In the genomic region with DNA sequence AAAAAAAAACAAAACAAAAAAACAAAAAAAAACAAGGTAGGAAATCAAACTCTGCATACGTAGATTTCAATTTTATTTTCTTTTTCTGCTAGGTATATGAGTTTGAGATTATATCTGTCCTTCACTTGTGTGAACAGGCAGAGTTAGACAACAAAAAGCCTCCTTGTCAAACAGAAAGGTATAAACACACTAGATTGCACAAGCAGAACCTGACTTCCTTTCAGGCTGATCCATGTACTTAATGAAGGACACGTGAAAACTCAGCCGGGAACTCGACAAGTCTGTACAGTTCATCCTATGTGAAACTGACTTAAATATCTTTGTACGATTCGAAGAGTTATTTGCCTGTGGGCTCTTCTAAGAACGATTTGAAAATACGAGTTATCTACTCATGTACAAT, we compare ENCODE assay signal across 25 cellular contexts.
DNase-seq lines count a peak whose midpoint lies in the region; FAIRE-seq and TF ChIP-seq lines count a peak whose summit lies in the region.
"Had no signal": no experiment of that assay in that cellular context is flagged by ENCODE, and none has a peak within 500 bp of the region (broad histone marks: within the 10 kb centered on the region; RNA-seq: fewer than 3 reads in every experiment).

No MANE protein-coding gene starts in this region.

- no peak for FAIRE-seq in urothelium cell line (lab: Jason Lieb, UNC)
- FAIRE-seq: D721Med, GM19239, TTC549 had no signal

- DNase-seq in SK-MEL-5 (ENCODE audit: low read depth, low spot score) (peak; percentile 41), epithelial cell of prostate (ENCODE audit: low read depth, low spot score) (peak; percentile 89), mesenchymal stem cell (no peak), urothelium cell line (ENCODE audit: low spot score) (no peak), neuronal stem cell (ENCODE audit: low spot score) (no peak), tibial artery (no peak)
- no peak for DNase-seq in activated CD4-positive, alpha-beta T cell treated with anti-CD3 and anti-CD28 coated beads, Interleukin-2, amount 50 U/mL, for 1 hour
- DNase-seq: 8988T; activated CD4-positive, alpha-beta T cell treated with anti-CD3 and anti-CD28 coated beads for 1 hour; CD4-positive, CD25-positive, alpha-beta regulatory T cell; cortex of kidney; heart left ventricle; left cardiac atrium; naive B cell; NCI-H1436; NCI-H446 treated with DMSO at 0.1 percent for 48 hours; stimulated activated CD4-positive, alpha-beta T cell treated with anti-CD3 and anti-CD28 coated beads, Interleukin-15, amount 100 ng/mL, for 24 hours; stimulated activated naive CD8-positive, alpha-beta T cell treated with anti-CD3 and anti-CD28 coated beads, Interleukin-15, Interleukin-2, amounts not matched to agents 100 U/mL and 50 U/mL, for 24 hours; T-cell had no signal

- 98% methylated on average over 5 of the region's 8 CpGs for WGBS in mesenchymal stem cell
- WGBS in neuronal stem cell (ENCODE audit: extremely low coverage in 2 of 2, insufficient read length in 2 of 2, insufficient replicate concordance in 1 of 2), 2 donors: no CpG with 5 or more reads among the region's 8 CpGs

- H3K4me3 ChIP-seq in mesenchymal stem cell (ENCODE audit: insufficient read depth in 1 of 2, low read depth in 1 of 2, low read length in 2 of 2): no peak overlapping the region
- H3K4me3 ChIP-seq in neuronal stem cell (ENCODE audit: low read length in 2 of 2): no peak overlapping the region
- H3K4me3 ChIP-seq in tibial artery: no peak overlapping the region
- H3K4me3 ChIP-seq: HAP-1, heart left ventricle, right atrium auricular region had no signal

- intact Hi-C loops in tibial artery (cut with DNase I; ENCODE audit: low total_unique reads): no loop called here

- no peaks in the 10 kb centered on the region for H3K4me1 ChIP-seq in mesenchymal stem cell (ENCODE audit: control insufficient read depth, insufficient read depth, low read depth, low read length)
- no peaks in the 10 kb centered on the region for H3K4me1 ChIP-seq in neuronal stem cell (ENCODE audit: control insufficient read depth in 2 of 2, insufficient read depth in 1 of 2, low read depth in 1 of 2, low read length in 2 of 2)
- peaks cover 0 to 9% (median 3%) of the 10 kb centered on the region in 4 donors for H3K4me1 ChIP-seq in tibial artery
- H3K4me1 ChIP-seq: HAP-1, right atrium auricular region had no signal

- H3K9ac ChIP-seq in mesenchymal stem cell (ENCODE audit: low read length): no peak overlapping the region
- no peak overlapping the region for H3K9ac ChIP-seq in neuronal stem cell (ENCODE audit: low read depth, low read length, poor library complexity)

- H3K4ac ChIP-seq in mesenchymal stem cell (ENCODE audit: low read depth in 1 of 2, low read length in 2 of 2): no peak overlapping the region
- no peak overlapping the region for H3K4ac ChIP-seq in neuronal stem cell (ENCODE audit: low read length)

- H4K8ac ChIP-seq in mesenchymal stem cell (ENCODE audit: low read length): no peak overlapping the region
- H4K8ac ChIP-seq in neuronal stem cell (ENCODE audit: low read depth, low read length): no peak overlapping the region

- H3K4me2 ChIP-seq in mesenchymal stem cell (ENCODE audit: low read length, poor library complexity, severe bottlenecking) (no peak overlapping the region), neuronal stem cell (ENCODE audit: insufficient read depth, low read length, poor library complexity, severe bottlenecking) (no peak overlapping the region)

- no peak overlapping the region for H2BK12ac ChIP-seq in mesenchymal stem cell (ENCODE audit: low read length in 2 of 2)
- no peak overlapping the region for H2BK12ac ChIP-seq in neuronal stem cell (ENCODE audit: low read length)

- H2AK5ac ChIP-seq in mesenchymal stem cell (ENCODE audit: low read length, severe bottlenecking): peak overlapping the region; percentile 13
- H2AK5ac ChIP-seq in neuronal stem cell (ENCODE audit: low read depth, low read length): no peak overlapping the region

- H3K79me1 ChIP-seq in mesenchymal stem cell (replicated peaks; ENCODE audit: low read length, poor library complexity, severe bottlenecking) (no peaks in the 10 kb centered on the region), neuronal stem cell (ENCODE audit: low read depth, low read length) (no peaks in the 10 kb centered on the region)

- no peak overlapping the region for H2AFZ ChIP-seq in mesenchymal stem cell (ENCODE audit: low read depth, low read length)
- H2AFZ ChIP-seq in neuronal stem cell (ENCODE audit: low read length): no peak overlapping the region

- H3K14ac ChIP-seq in mesenchymal stem cell (ENCODE audit: low read length in 2 of 2) (no peak overlapping the region), neuronal stem cell (ENCODE audit: low read length) (no peak overlapping the region)

- H2BK5ac ChIP-seq in mesenchymal stem cell (ENCODE audit: low read depth, low read length, poor library complexity, severe bottlenecking) (no peak overlapping the region), neuronal stem cell (ENCODE audit: low read length) (no peak overlapping the region)

- no peak overlapping the region for H3K18ac ChIP-seq in mesenchymal stem cell (ENCODE audit: low read depth in 1 of 2, low read length in 2 of 2)
- H3K18ac ChIP-seq in neuronal stem cell (ENCODE audit: low read length): no peak overlapping the region

- H3K27ac ChIP-seq in 22Rv1 (peak overlapping the region; percentile 62), epithelial cell of prostate (peak overlapping the region; percentile 61), mesenchymal stem cell (ENCODE audit: low read length, poor library complexity, severe bottlenecking) (no peak overlapping the region), neuronal stem cell (replicated peaks; ENCODE audit: low read length) (no peak overlapping the region), tibial artery (no peak overlapping the region)
- H3K27ac ChIP-seq: heart left ventricle, right atrium auricular region had no signal

- H2BK120ac ChIP-seq in mesenchymal stem cell (ENCODE audit: low read depth, low read length): no peak overlapping the region
- H2BK120ac ChIP-seq in neuronal stem cell (ENCODE audit: low read depth, low read length): no peak overlapping the region

- no peak overlapping the region for H2BK15ac ChIP-seq in mesenchymal stem cell (ENCODE audit: low read depth, poor library complexity, severe bottlenecking)
- no peak overlapping the region for H2BK15ac ChIP-seq in neuronal stem cell (ENCODE audit: low read length)

- peaks cover 8% of the 10 kb centered on the region for H3K9me3 ChIP-seq in mesenchymal stem cell (ENCODE audit: control insufficient read depth, low read length)
- H3K9me3 ChIP-seq in neuronal stem cell (replicated peaks in 1 of 2; ENCODE audit: control insufficient read depth in 2 of 2, insufficient read depth in 1 of 2, low read depth in 1 of 2, low read length in 2 of 2): peaks cover 9 to 10% of the 10 kb centered on the region in 2 donors
- no peaks in the 10 kb centered on the region for H3K9me3 ChIP-seq in tibial artery
- H3K9me3 ChIP-seq: right atrium auricular region had no signal

- no peaks in the 10 kb centered on the region for H3K27me3 ChIP-seq in mesenchymal stem cell (ENCODE audit: control insufficient read depth in 1 of 2, insufficient read depth in 1 of 2, low read length in 2 of 2)
- H3K27me3 ChIP-seq in neuronal stem cell (ENCODE audit: control insufficient read depth in 3 of 3, insufficient read depth in 3 of 3, low read depth in 1 of 3, low read length in 3 of 3): no peaks in the 10 kb centered on the region
- no peaks in the 10 kb centered on the region for H3K27me3 ChIP-seq in tibial artery
- H3K27me3 ChIP-seq: heart left ventricle, right atrium auricular region had no signal

- H3K23ac ChIP-seq in mesenchymal stem cell (ENCODE audit: low read length in 2 of 2): no peak overlapping the region
- no peak overlapping the region for H3K23ac ChIP-seq in neuronal stem cell (ENCODE audit: low read depth, low read length, poor library complexity)

- no peak overlapping the region for H4K91ac ChIP-seq in mesenchymal stem cell (ENCODE audit: low read length)
- H4K91ac ChIP-seq in neuronal stem cell (ENCODE audit: low read depth, low read length, poor library complexity): no peak overlapping the region

- in situ Hi-C loops in SK-MEL-5 (cut with HindIII; ENCODE audit: low pct_unique_long_range_greater_than_20kb, low sequenced_read_pairs): no loop called here

- TF ChIP-seq CTCF in 22Rv1 (IDR thresholded peaks at IDR 0.05) (no peak), tibial artery (IDR thresholded peaks at IDR 0.05) (no peak)

- H3K36me3 ChIP-seq in mesenchymal stem cell (ENCODE audit: control insufficient read depth in 1 of 2, insufficient read depth in 2 of 2, low read depth in 1 of 2, low read length in 2 of 2) (no peaks in the 10 kb centered on the region), neuronal stem cell (replicated peaks in 1 of 2; ENCODE audit: control insufficient read depth in 2 of 2, insufficient read depth in 2 of 2, low read length in 2 of 2) (no peaks in the 10 kb centered on the region), tibial artery (no peaks in the 10 kb centered on the region)
- H3K36me3 ChIP-seq: HAP-1, heart left ventricle, right atrium auricular region had no signal

Comparison
In these comparisons a context has a peak if more than half of its experiments do, and no peak if none do; other contexts are left out.
1. H3K27ac ChIP-seq: peak in 22Rv1 (single experiment) and epithelial cell of prostate (single experiment); none in mesenchymal stem cell (single experiment), neuronal stem cell (single experiment) and tibial artery (0 of 2).
2. DNase-seq: peak in SK-MEL-5 (single experiment) and epithelial cell of prostate (single experiment); none in mesenchymal stem cell (single experiment), urothelium cell line (single experiment), neuronal stem cell (single experiment), activated CD4-positive, alpha-beta T cell treated with anti-CD3 and anti-CD28 coated beads, Interleukin-2, amount 50 U/mL, for 1 hour (single experiment) and tibial artery (0 of 2).